ENCODE assay signal across 33 cellular contexts in the genomic region with DNA sequence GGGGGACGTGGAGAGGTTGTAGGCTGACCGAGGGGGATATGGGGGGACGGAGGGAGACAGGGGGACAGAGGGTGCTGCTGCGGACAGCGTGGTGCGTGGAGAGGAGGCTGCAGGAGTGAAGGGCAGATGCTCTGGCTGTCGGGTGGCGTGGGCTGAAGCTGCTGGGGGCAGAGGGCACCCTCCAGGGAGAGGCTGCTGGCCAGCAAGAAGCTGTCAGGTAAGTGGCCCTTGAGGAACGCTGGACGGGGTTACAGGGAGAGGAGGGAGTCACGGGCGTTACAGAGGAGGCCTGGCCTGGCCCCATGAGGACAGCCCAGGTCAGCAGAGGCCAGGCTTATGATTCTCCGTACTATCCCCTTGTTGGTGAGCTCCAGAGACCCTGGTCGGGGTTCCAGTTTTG. TPM values are rescaled to one million over a fixed set of nuclear protein-coding genes. Genes with fewer than 3 reads are reported as not detected.
"Had no signal": no experiment of that assay in that cellular context is flagged by ENCODE, and none has a peak within 500 bp of the region (broad histone marks: within the 10 kb centered on the region; RNA-seq: fewer than 3 reads in every experiment).

No MANE protein-coding gene starts in this region.

- H3K4me3 ChIP-seq: ascending aorta, breast epithelium, cardiac muscle cell, colonic mucosa, esophagus squamous epithelium, gastroesophageal sphincter, heart right ventricle had no signal

- H3K9me3 Mint-ChIP-seq: activated CD4-positive, alpha-beta memory T cell treated with anti-CD3 and anti-CD28 coated beads, Interleukin-2, amount 10 ng/mL, durations not matched to agents 7 days and 5 days; activated CD4-positive, alpha-beta T cell treated with anti-CD3 and anti-CD28 coated beads, Interleukin-2, amount 10 ng/mL, durations not matched to agents 7 days and 5 days; activated naive CD4-positive, alpha-beta T cell treated with anti-CD3 and anti-CD28 coated beads, Interleukin-2, amount 10 ng/mL, durations not matched to agents 7 days and 5 days; activated naive CD4-positive, alpha-beta T cell treated with anti-CD3 and anti-CD28 coated beads, Interleukin-2, amount 50 U/mL, for 72 hours; activated naive CD8-positive, alpha-beta T cell treated with anti-CD3 and anti-CD28 coated beads, Interleukin-2, amount 10 ng/mL, durations not matched to agents 7 days and 5 days; activated T-cell treated with anti-CD3 and anti-CD28 coated beads, Interleukin-2, amount 50 U/mL, for 24 hours; activated T-cell treated with anti-CD3 and anti-CD28 coated beads, Interleukin-2, amount 50 U/mL, for 72 hours; brain; T-helper 2 cell treated with Interferon-gamma antibody and Interleukin-4, amounts not matched to agents 5 μg/mL and 100 μg/mL, for 36 hours; WTC11 had no signal

- H3K4me1 ChIP-seq: ascending aorta, breast epithelium, colonic mucosa, gastroesophageal sphincter, heart right ventricle had no signal

- FAIRE-seq: endometrium, endothelial cell of umbilical vein had no signal

- H3K36me3 Mint-ChIP-seq: activated naive CD4-positive, alpha-beta T cell treated with anti-CD3 and anti-CD28 coated beads, Interleukin-2, amount 10 ng/mL, durations not matched to agents 7 days and 5 days; activated naive CD4-positive, alpha-beta T cell treated with anti-CD3 and anti-CD28 coated beads, Interleukin-2, amount 50 U/mL, for 72 hours; activated naive CD8-positive, alpha-beta T cell treated with anti-CD3 and anti-CD28 coated beads, Interleukin-2, amount 10 ng/mL, durations not matched to agents 7 days and 5 days; brain; WTC11 had no signal

- H3K27ac Mint-ChIP-seq: activated CD4-positive, alpha-beta memory T cell treated with anti-CD3 and anti-CD28 coated beads, Interleukin-2, amount 10 ng/mL, durations not matched to agents 7 days and 5 days; activated CD4-positive, alpha-beta T cell treated with anti-CD3 and anti-CD28 coated beads, Interleukin-2, amount 10 ng/mL, durations not matched to agents 7 days and 5 days; activated naive CD4-positive, alpha-beta T cell treated with anti-CD3 and anti-CD28 coated beads, Interleukin-2, amount 10 ng/mL, durations not matched to agents 7 days and 5 days; activated naive CD8-positive, alpha-beta T cell treated with anti-CD3 and anti-CD28 coated beads, Interleukin-2, amount 10 ng/mL, durations not matched to agents 7 days and 5 days; activated T-cell treated with anti-CD3 and anti-CD28 coated beads, Interleukin-2, amount 50 U/mL, for 24 hours; activated T-cell treated with anti-CD3 and anti-CD28 coated beads, Interleukin-2, amount 50 U/mL, for 72 hours; T-helper 17 cell; T-helper 2 cell treated with Interferon-gamma antibody and Interleukin-4, amounts not matched to agents 5 μg/mL and 100 μg/mL, for 36 hours; WTC11 had no signal

- H3K27ac ChIP-seq: ascending aorta, breast epithelium, cardiac muscle cell, colonic mucosa, epithelial cell of prostate, esophagus squamous epithelium, gastroesophageal sphincter, heart right ventricle had no signal

- H3K9me3 ChIP-seq: ascending aorta, breast epithelium, colonic mucosa, esophagus squamous epithelium, gastroesophageal sphincter, heart right ventricle had no signal

- H3K36me3 ChIP-seq: ascending aorta, breast epithelium, cardiac muscle cell, colonic mucosa, esophagus squamous epithelium, gastroesophageal sphincter had no signal

- ATAC-seq: activated naive CD4-positive, alpha-beta T cell treated with anti-CD3 and anti-CD28 coated beads, Interleukin-2, amount 50 U/mL, for 72 hours; activated T-cell treated with anti-CD3 and anti-CD28 coated beads, Interleukin-2, amount 50 U/mL, for 72 hours; gastroesophageal sphincter; T-helper 17 cell; WTC11 had no signal

- H3K27me3 ChIP-seq: ascending aorta, cardiac muscle cell, colonic mucosa had no signal

- H3K4me1 Mint-ChIP-seq: activated CD4-positive, alpha-beta memory T cell treated with anti-CD3 and anti-CD28 coated beads, Interleukin-2, amount 10 ng/mL, durations not matched to agents 7 days and 5 days; activated CD4-positive, alpha-beta T cell treated with anti-CD3 and anti-CD28 coated beads, Interleukin-2, amount 10 ng/mL, durations not matched to agents 7 days and 5 days; activated naive CD4-positive, alpha-beta T cell treated with anti-CD3 and anti-CD28 coated beads, Interleukin-2, amount 10 ng/mL, durations not matched to agents 7 days and 5 days; activated naive CD8-positive, alpha-beta T cell treated with anti-CD3 and anti-CD28 coated beads, Interleukin-2, amount 10 ng/mL, durations not matched to agents 7 days and 5 days had no signal

- H3K27me3 Mint-ChIP-seq: activated CD4-positive, alpha-beta T cell treated with anti-CD3 and anti-CD28 coated beads, Interleukin-2, amount 10 ng/mL, durations not matched to agents 7 days and 5 days; activated naive CD8-positive, alpha-beta T cell treated with anti-CD3 and anti-CD28 coated beads, Interleukin-2, amount 10 ng/mL, durations not matched to agents 7 days and 5 days had no signal

- DNase-seq: activated CD4-positive, alpha-beta memory T cell treated with anti-CD3 and anti-CD28 coated beads, Interleukin-2, amount 10 ng/mL, durations not matched to agents 7 days and 5 days; activated CD4-positive, alpha-beta T cell treated with anti-CD3 and anti-CD28 coated beads for 1 hour; activated CD4-positive, alpha-beta T cell treated with anti-CD3 and anti-CD28 coated beads for 4 hours; activated CD4-positive, alpha-beta T cell treated with anti-CD3 and anti-CD28 coated beads, Interleukin-2, amount 10 ng/mL, durations not matched to agents 7 days and 5 days; activated CD4-positive, alpha-beta T cell treated with anti-CD3 and anti-CD28 coated beads, Interleukin-2, amount 50 U/mL, for 4 hours; activated CD8-positive, alpha-beta memory T cell treated with anti-CD3 and anti-CD28 coated beads, Interleukin-2, amount 50 U/mL, for 48 hours; activated gamma-delta T cell; activated naive CD4-positive, alpha-beta T cell; activated naive CD4-positive, alpha-beta T cell treated with anti-CD3 and anti-CD28 coated beads, Interleukin-2, amount 10 ng/mL, durations not matched to agents 7 days and 5 days; activated naive CD8-positive, alpha-beta T cell treated with anti-CD3 and anti-CD28 coated beads, Interleukin-2, amount 10 ng/mL, durations not matched to agents 7 days and 5 days; activated T-cell treated with anti-CD3 and anti-CD28 coated beads for 4 hours; activated T-cell treated with anti-CD3 and anti-CD28 coated beads, Interleukin-2, amount 50 U/mL, for 24 hours; activated T-cell treated with anti-CD3 and anti-CD28 coated beads, Interleukin-2, amount 50 U/mL, for 72 hours; central memory CD4-positive, alpha-beta T cell; cerebellar nuclear complex; colonic mucosa; effector CD8-positive, alpha-beta T cell; esophagus squamous epithelium; foreskin melanocyte; T-helper 17 cell; T1000 had no signal

- H3K4me3 Mint-ChIP-seq: activated CD4-positive, alpha-beta memory T cell treated with anti-CD3 and anti-CD28 coated beads, Interleukin-2, amount 10 ng/mL, durations not matched to agents 7 days and 5 days; activated CD4-positive, alpha-beta T cell treated with anti-CD3 and anti-CD28 coated beads, Interleukin-2, amount 10 ng/mL, durations not matched to agents 7 days and 5 days; activated naive CD4-positive, alpha-beta T cell treated with anti-CD3 and anti-CD28 coated beads, Interleukin-2, amount 10 ng/mL, durations not matched to agents 7 days and 5 days; activated naive CD8-positive, alpha-beta T cell treated with anti-CD3 and anti-CD28 coated beads, Interleukin-2, amount 10 ng/mL, durations not matched to agents 7 days and 5 days; activated T-cell treated with anti-CD3 and anti-CD28 coated beads, Interleukin-2, amount 50 U/mL, for 24 hours; activated T-cell treated with anti-CD3 and anti-CD28 coated beads, Interleukin-2, amount 50 U/mL, for 72 hours; brain; T-helper 17 cell; T-helper 2 cell treated with Interferon-gamma antibody and Interleukin-4, amounts not matched to agents 5 μg/mL and 100 μg/mL, for 36 hours; WTC11 had no signal

RNA-seq across cellular contexts. Expression of gene GCK, which starts 38.7 kb away (rescaled TPM):
- total RNA-seq: activated CD4-positive, alpha-beta memory T cell treated with anti-CD3 and anti-CD28 coated beads, Interleukin-2, amount 10 ng/mL, durations not matched to agents 7 days and 5 days; activated CD4-positive, alpha-beta T cell treated with anti-CD3 and anti-CD28 coated beads, Interleukin-2, amount 10 ng/mL, durations not matched to agents 7 days and 5 days had no signal
